9 cellular contexts compared by ENCODE assay signal in genomic region chr3:177427096-177427495, GRCh38.
DNase-seq lines count a peak whose midpoint lies in the region; ATAC-seq and TF ChIP-seq lines count a peak whose summit lies in the region.
"Had no signal": no experiment of that assay in that cellular context is flagged by ENCODE, and none has a peak within 500 bp of the region (broad histone marks: within the 10 kb centered on the region; RNA-seq: fewer than 3 reads in every experiment).

No MANE protein-coding gene starts in this region.

- ATAC-seq in GM19397 (IDR thresholded peaks at IDR 0.05; ENCODE audit: unreplicated experiment) (peak; percentile 98), HG03175 (IDR thresholded peaks at IDR 0.05; ENCODE audit: unreplicated experiment) (peak; percentile 99)

- H3K9me3 Mint-ChIP-seq in activated CD4-positive, alpha-beta T cell treated with anti-CD3 and anti-CD28 coated beads, Interleukin-2, amount 10 ng/mL, durations not matched to agents 7 days and 5 days, result peaks cover 4% of the 10 kb centered on the region
- H3K9me3 Mint-ChIP-seq in chondrocyte (ENCODE audit: low read depth), result no peaks in the 10 kb centered on the region

- H3K36me3 ChIP-seq in BE2C (no peaks in the 10 kb centered on the region), H7 (replicated peaks; ENCODE audit: control insufficient read depth, insufficient read depth, low read length) (no peaks in the 10 kb centered on the region)
- H3K36me3 ChIP-seq: SJSA1 had no signal

- no peaks in the 10 kb centered on the region for H3K36me3 Mint-ChIP-seq in activated CD4-positive, alpha-beta T cell treated with anti-CD3 and anti-CD28 coated beads, Interleukin-2, amount 10 ng/mL, durations not matched to agents 7 days and 5 days (ENCODE audit: low read depth)
- no peaks in the 10 kb centered on the region for H3K36me3 Mint-ChIP-seq in chondrocyte (ENCODE audit: low read depth)

- H3K4me3 ChIP-seq in BE2C (ENCODE audit: low read depth, low read length) (no peak overlapping the region), H7 (ENCODE audit: insufficient read depth, low read depth, low read length) (no peak overlapping the region)
- H3K4me3 ChIP-seq: SJSA1 had no signal

- CTCF ChIA-PET in activated CD4-positive, alpha-beta T cell treated with anti-CD3 and anti-CD28 coated beads, Interleukin-2, amount 10 ng/mL, durations not matched to agents 7 days and 5 days (lab: Charles Lee), result no interaction called here

- H3K9me3 ChIP-seq in BE2C, result no peaks in the 10 kb centered on the region
- H3K9me3 ChIP-seq: SJSA1 had no signal

- peak overlapping the region; percentile 88 for H3K27ac Mint-ChIP-seq in activated CD4-positive, alpha-beta T cell treated with anti-CD3 and anti-CD28 coated beads, Interleukin-2, amount 10 ng/mL, durations not matched to agents 7 days and 5 days
- H3K27ac Mint-ChIP-seq in chondrocyte (ENCODE audit: unreplicated experiment), result no peak overlapping the region

- peaks cover 19% of the 10 kb centered on the region for H3K4me1 ChIP-seq in BE2C
- H3K4me1 ChIP-seq: SJSA1 had no signal

- TF ChIP-seq CTCF in BE2C (IDR thresholded peaks at IDR 0.05; ENCODE audit: low read depth, low read length) (no peak), chondrocyte (IDR thresholded peaks at IDR 0.05) (no peak)

- H3K27me3 ChIP-seq in BE2C (no peaks in the 10 kb centered on the region), H7 (ENCODE audit: control insufficient read depth, insufficient read depth, low read length) (no peaks in the 10 kb centered on the region)
- H3K27me3 ChIP-seq: SJSA1 had no signal

- POLR2A ChIA-PET in activated CD4-positive, alpha-beta T cell treated with anti-CD3 and anti-CD28 coated beads, Interleukin-2, amount 10 ng/mL, durations not matched to agents 7 days and 5 days (lab: Charles Lee), result no interaction called here

- no peaks in the 10 kb centered on the region for H3K27me3 Mint-ChIP-seq in activated CD4-positive, alpha-beta T cell treated with anti-CD3 and anti-CD28 coated beads, Interleukin-2, amount 10 ng/mL, durations not matched to agents 7 days and 5 days
- no peaks in the 10 kb centered on the region for H3K27me3 Mint-ChIP-seq in chondrocyte (ENCODE audit: low read depth)

- peak; percentile 60 for DNase-seq in activated CD4-positive, alpha-beta T cell treated with anti-CD3 and anti-CD28 coated beads, Interleukin-2, amount 10 ng/mL, durations not matched to agents 7 days and 5 days
- DNase-seq in stimulated activated CD4-positive, alpha-beta T cell treated with anti-CD3 and anti-CD28 coated beads, Interleukin-15, amount 100 ng/mL, for 48 hours (ENCODE audit: low read depth in 2 of 2), result peak; percentile 50 to 61
- DNase-seq in BE2C, result no peak
- DNase-seq in NCI-H2171 (lab: John Stamatoyannopoulos, UW), result no peak
- no peak for DNase-seq in chondrocyte (ENCODE audit: low spot score)
- no peak for DNase-seq in H7

- H3K4me3 Mint-ChIP-seq in activated CD4-positive, alpha-beta T cell treated with anti-CD3 and anti-CD28 coated beads, Interleukin-2, amount 10 ng/mL, durations not matched to agents 7 days and 5 days, result peak overlapping the region; percentile 24
- H3K4me3 Mint-ChIP-seq in chondrocyte (ENCODE audit: unreplicated experiment), result no peak overlapping the region

- H3K4me1 Mint-ChIP-seq in activated CD4-positive, alpha-beta T cell treated with anti-CD3 and anti-CD28 coated beads, Interleukin-2, amount 10 ng/mL, durations not matched to agents 7 days and 5 days, result peaks cover 25% of the 10 kb centered on the region
- peaks cover 41% of the 10 kb centered on the region for H3K4me1 Mint-ChIP-seq in chondrocyte (ENCODE audit: low read depth)

Comparison
In these comparisons a context has a peak if more than half of its experiments do, and no peak if none do; other contexts are left out.
1. DNase-seq: peak in activated CD4-positive, alpha-beta T cell treated with anti-CD3 and anti-CD28 coated beads, Interleukin-2, amount 10 ng/mL, durations not matched to agents 7 days and 5 days (single experiment) and stimulated activated CD4-positive, alpha-beta T cell treated with anti-CD3 and anti-CD28 coated beads, Interleukin-15, amount 100 ng/mL, for 48 hours (2 of 2); none in BE2C (single experiment), NCI-H2171 (single experiment), chondrocyte (single experiment) and H7 (single experiment).